In genomic region chr11:26719289-26719688, GRCh38 we compare ENCODE assay signal across 15 cellular contexts. TPM values are rescaled to one million over a fixed set of nuclear protein-coding genes. Genes with fewer than 3 reads are reported as not detected.
DNase-seq lines count a peak whose midpoint lies in the region; ATAC-seq, FAIRE-seq and TF ChIP-seq lines count a peak whose summit lies in the region.
"Had no signal": no experiment of that assay in that cellular context is flagged by ENCODE, and none has a peak within 500 bp of the region (broad histone marks: within the 10 kb centered on the region; RNA-seq: fewer than 3 reads in every experiment).

No MANE protein-coding gene starts in this region.

- no peak overlapping the region for H3K14ac ChIP-seq in H1 (ENCODE audit: insufficient read length)

- ATAC-seq in GM23338 (peak; percentile 40), HG03457 (IDR thresholded peaks at IDR 0.05; ENCODE audit: unreplicated experiment) (no peak)
- ATAC-seq: A549 had no signal

- CTCF ChIA-PET in H1 (lab: Charles Lee; ENCODE audit: partially characterized antibody): interaction anchor here (1.0 to 1.5 kb wide), 2 partner anchors 74 to 440 kb away, joined by 3 to 4 read pairs; no protein-coding TSS in a partner anchor

- H3K18ac ChIP-seq in H1 (ENCODE audit: extremely low read depth, low read length): no peak overlapping the region
- H3K18ac ChIP-seq in mesendoderm (ENCODE audit: low read length): no peak overlapping the region

- no peaks in the 10 kb centered on the region for H3K4me1 Mint-ChIP-seq in GM23338

- no peak for FAIRE-seq in H1 (lab: Jason Lieb, UNC)
- FAIRE-seq: A549, GM19239, H54 had no signal

- no peak overlapping the region for H3K56ac ChIP-seq in H1 (replicated peaks; ENCODE audit: insufficient read length, low read depth, low read length)
- H3K56ac ChIP-seq in mesendoderm (ENCODE audit: low read length): no peak overlapping the region

- TF ChIP-seq CTCF in GM23338 (conservative IDR thresholded peaks at IDR 0.05; ENCODE audit: low read depth in 2 of 2) (peak in 1 of 2 experiments; percentile 14; a peak in 2 of 4 replicates), Loucy (conservative IDR thresholded peaks at IDR 0.05; ENCODE audit: low read length) (0 out of 2 replicates have a peak, but pooled peaks have one; percentile 14), H1 (IDR thresholded peaks at IDR 0.05; ENCODE audit: control extremely low read depth in 1 of 3, insufficient read depth in 1 of 3, low read depth in 1 of 3, low read length in 3 of 3) (peak in 1 of 3 experiments; percentile 16; a peak in 1 of 4 replicates)

- H3K23me2 ChIP-seq in H1 (ENCODE audit: low read depth, low read length): no peaks in the 10 kb centered on the region

- no peak overlapping the region for H2BK20ac ChIP-seq in H1 (ENCODE audit: low read length)

- H3K27ac ChIP-seq in GM23338 (ENCODE audit: low read depth) (no peak overlapping the region), H1 (ENCODE audit: low read depth, low read length) (no peak overlapping the region), mesendoderm (ENCODE audit: low read depth, low read length) (no peak overlapping the region)
- H3K27ac ChIP-seq: A549, BLaER1, HL-60 had no signal

- H3K9me3 Mint-ChIP-seq in GM23338: no peaks in the 10 kb centered on the region

- no peak overlapping the region for H3K27ac Mint-ChIP-seq in GM23338

- no peak overlapping the region for H3K4ac ChIP-seq in H1 (replicated peaks; ENCODE audit: insufficient read length, low read depth, low read length)
- H3K4ac ChIP-seq in mesendoderm (ENCODE audit: low read depth, low read length): no peak overlapping the region

- no peaks in the 10 kb centered on the region for H3K27me3 ChIP-seq in GM23338 (ENCODE audit: insufficient read depth)
- no peaks in the 10 kb centered on the region for H3K27me3 ChIP-seq in Loucy (ENCODE audit: insufficient read depth, low read length, poor library complexity, severe bottlenecking)
- peaks cover 0 to 1% (median 0%) of the 10 kb centered on the region in 4 experiments; a peak in 1 of 7 replicates for H3K27me3 ChIP-seq in H1 (replicated peaks in 1 of 4; ENCODE audit: control insufficient read depth in 3 of 4, extremely low read depth in 1 of 4, insufficient read depth in 3 of 4, low read length in 3 of 4)
- H3K27me3 ChIP-seq in mesendoderm (ENCODE audit: insufficient read depth, low read length, poor library complexity): no peaks in the 10 kb centered on the region
- H3K27me3 ChIP-seq: BLaER1 had no signal

- no peak overlapping the region for H2BK15ac ChIP-seq in H1 (ENCODE audit: low read length)
- no peak overlapping the region for H2BK15ac ChIP-seq in mesendoderm (replicated peaks; ENCODE audit: low read depth)

- no peaks in the 10 kb centered on the region for H3K36me3 ChIP-seq in GM23338 (ENCODE audit: insufficient read depth)
- H3K36me3 ChIP-seq in Loucy (ENCODE audit: insufficient read depth, low read length): no peaks in the 10 kb centered on the region
- H3K36me3 ChIP-seq in H1 (ENCODE audit: control insufficient read depth in 2 of 4, insufficient read depth in 4 of 4, low read length in 3 of 4): no peaks in the 10 kb centered on the region
- H3K36me3 ChIP-seq in mesendoderm (ENCODE audit: control insufficient read depth, insufficient read depth, low read length): no peaks in the 10 kb centered on the region
- H3K36me3 ChIP-seq: BLaER1 had no signal

- no peak overlapping the region for H4K91ac ChIP-seq in H1 (replicated peaks; ENCODE audit: insufficient read length, low read length)

- WGBS in H1 (ENCODE audit: extremely low coverage in 1 of 2, insufficient coverage in 1 of 2, insufficient read length in 1 of 2, insufficient replicate concordance in 2 of 2, low coverage in 1 of 2, low lambda C conversion rate in 2 of 2, missing lambda C conversion rate in 1 of 2), 2 experiments: 91% methylated on average over 1 of the region's 1 CpG; no CpG with 5 or more reads in 1 of the 2 experiments
- WGBS in mesendoderm (ENCODE audit: extremely low coverage, insufficient coverage, low lambda C conversion rate): no CpG with 5 or more reads among the region's 1 CpG

- H2BK5ac ChIP-seq in H1 (ENCODE audit: low read depth, low read length) (no peak overlapping the region), mesendoderm (ENCODE audit: low read length) (no peak overlapping the region)

- H2BK12ac ChIP-seq in H1 (ENCODE audit: low read depth, low read length): no peak overlapping the region

- H4K20me1 ChIP-seq in GM23338 (replicated peaks; ENCODE audit: insufficient read depth): no peaks in the 10 kb centered on the region
- no peaks in the 10 kb centered on the region for H4K20me1 ChIP-seq in Loucy (ENCODE audit: insufficient read depth, low read length, poor library complexity, severe bottlenecking)
- no peaks in the 10 kb centered on the region for H4K20me1 ChIP-seq in H1 (replicated peaks in 1 of 2; ENCODE audit: control insufficient read depth in 1 of 2, insufficient read depth in 2 of 2, low read length in 2 of 2)
- H4K20me1 ChIP-seq: BLaER1 had no signal

- no peaks in the 10 kb centered on the region for H3K79me1 ChIP-seq in H1 (ENCODE audit: low read depth, low read length)
- no peaks in the 10 kb centered on the region for H3K79me1 ChIP-seq in mesendoderm (ENCODE audit: low read length)

- H3K4me3 ChIP-seq in GM23338 (no peak overlapping the region), Loucy (ENCODE audit: low read length, poor library complexity, severe bottlenecking) (no peak overlapping the region), H1 (ENCODE audit: extremely low read depth in 1 of 4, insufficient read depth in 2 of 4, low read depth in 3 of 4, low read length in 4 of 4) (no peak overlapping the region), mesendoderm (ENCODE audit: low read length) (no peak overlapping the region)
- H3K4me3 ChIP-seq: A549, BLaER1 had no signal

- H3K9me3 ChIP-seq in Loucy (ENCODE audit: insufficient read depth, low read depth, low read length) (no peaks in the 10 kb centered on the region), H1 (ENCODE audit: insufficient read depth in 2 of 2, low read depth in 1 of 2, low read length in 1 of 2) (no peaks in the 10 kb centered on the region)
- H3K9me3 ChIP-seq: A549, BLaER1 had no signal

- H3K79me2 ChIP-seq in GM23338 (replicated peaks; ENCODE audit: insufficient read depth): no peaks in the 10 kb centered on the region
- no peaks in the 10 kb centered on the region for H3K79me2 ChIP-seq in Loucy (ENCODE audit: insufficient read depth, low read length)
- H3K79me2 ChIP-seq in H1 (ENCODE audit: control insufficient read depth in 1 of 2, insufficient read depth in 2 of 2, low read length in 2 of 2): no peaks in the 10 kb centered on the region
- H3K79me2 ChIP-seq in mesendoderm (ENCODE audit: control insufficient read depth, insufficient read depth, low read length): no peaks in the 10 kb centered on the region

- no peak overlapping the region for H2AFZ ChIP-seq in GM23338
- no peak overlapping the region for H2AFZ ChIP-seq in Loucy (ENCODE audit: low read length)
- H2AFZ ChIP-seq in H1 (ENCODE audit: low read length): no peak overlapping the region

- H4K8ac ChIP-seq in H1 (ENCODE audit: extremely low read depth, insufficient read depth, low read length): no peak overlapping the region
- no peak overlapping the region for H4K8ac ChIP-seq in mesendoderm (ENCODE audit: low read depth, low read length)

- TF ChIP-seq EP300 in H1 (IDR thresholded peaks at IDR 0.05; ENCODE audit: borderline replicate concordance in 1 of 2, low read depth in 2 of 2, low read length in 2 of 2): no peak

- no peak for TF ChIP-seq POLR2A in H1 (IDR thresholded peaks at IDR 0.05; ENCODE audit: control extremely low read depth in 1 of 2, low read depth in 2 of 2, low read length in 2 of 2)

- H2AK5ac ChIP-seq in H1 (ENCODE audit: low read depth, low read length): no peak overlapping the region
- H2AK5ac ChIP-seq in mesendoderm (ENCODE audit: low read length): no peak overlapping the region

- H3K9me2 ChIP-seq in GM23338 (ENCODE audit: insufficient read depth) (no peaks in the 10 kb centered on the region), Loucy (replicated peaks; ENCODE audit: low read depth, low read length) (no peaks in the 10 kb centered on the region)

- no peak overlapping the region for H3K4me2 ChIP-seq in GM23338
- no peak overlapping the region for H3K4me2 ChIP-seq in Loucy (ENCODE audit: low read depth, low read length, poor library complexity, severe bottlenecking)
- no peak overlapping the region for H3K4me2 ChIP-seq in H1 (ENCODE audit: insufficient read depth in 1 of 2, low read depth in 2 of 2, low read length in 2 of 2)
- H3K4me2 ChIP-seq in mesendoderm (ENCODE audit: low read length): no peak overlapping the region
- H3K4me2 ChIP-seq: A549, BLaER1 had no signal

- H2BK120ac ChIP-seq in H1 (replicated peaks; ENCODE audit: low read depth, low read length) (no peak overlapping the region), mesendoderm (ENCODE audit: low read depth, low read length) (no peak overlapping the region)

- no peak overlapping the region for H3K4me3 Mint-ChIP-seq in GM23338

- no peaks in the 10 kb centered on the region for H3K4me1 ChIP-seq in GM23338 (ENCODE audit: insufficient read depth)
- H3K4me1 ChIP-seq in Loucy (ENCODE audit: insufficient read depth, low read length, poor library complexity, severe bottlenecking): no peaks in the 10 kb centered on the region
- no peaks in the 10 kb centered on the region for H3K4me1 ChIP-seq in H1 (replicated peaks in 1 of 4; ENCODE audit: control insufficient read depth in 3 of 4, insufficient read depth in 4 of 4, low read length in 3 of 4)
- H3K4me1 ChIP-seq in mesendoderm (ENCODE audit: control insufficient read depth, low read depth, low read length): no peaks in the 10 kb centered on the region
- H3K4me1 ChIP-seq: A549, BLaER1 had no signal

- H4K5ac ChIP-seq in H1 (ENCODE audit: insufficient read length, low read depth, low read length) (no peak overlapping the region), mesendoderm (ENCODE audit: low read length) (no peak overlapping the region)

- no peaks in the 10 kb centered on the region for H3K27me3 Mint-ChIP-seq in GM23338 (ENCODE audit: insufficient read depth, low read depth, poor library complexity)

- DNase-seq in GM23338 (ENCODE audit: low spot score) (no peak), H1 (ENCODE audit: low read depth in 1 of 2, low spot score in 2 of 2) (no peak), mesendoderm (peak; percentile 54), AG20443 (ENCODE audit: low spot score) (no peak)
- no peak for DNase-seq in activated CD4-positive, CD25-positive, alpha-beta regulatory T cell (lab: John Stamatoyannopoulos, UW)
- DNase-seq: AML-193, DMS53, GF-D8 had no signal

- H3K36me3 Mint-ChIP-seq in GM23338 (ENCODE audit: low read depth): no peaks in the 10 kb centered on the region

- POLR2A ChIA-PET in H1 (lab: Charles Lee; ENCODE audit: partially characterized antibody): no interaction called here

- peak; percentile 6 to 32; a peak in 1 of 4 replicates for TF ChIP-seq RAD21 in H1 (IDR thresholded peaks at IDR 0.05 in 1 of 2, conservative IDR thresholded peaks at IDR 0.05 in 1 of 2; ENCODE audit: low read depth in 2 of 2, low read length in 2 of 2)

- no peak overlapping the region for H3K23ac ChIP-seq in H1 (ENCODE audit: insufficient read length)
- no peak overlapping the region for H3K23ac ChIP-seq in mesendoderm (ENCODE audit: low read length)

- H3K9ac ChIP-seq in Loucy (ENCODE audit: low read depth, low read length, poor library complexity, severe bottlenecking): no peak overlapping the region
- no peak overlapping the region for H3K9ac ChIP-seq in H1 (replicated peaks in 1 of 4; ENCODE audit: extremely low read depth in 1 of 4, low read depth in 3 of 4, low read length in 3 of 4)
- no peak overlapping the region for H3K9ac ChIP-seq in mesendoderm (ENCODE audit: low read length)
- H3K9ac ChIP-seq: BLaER1 had no signal

- H3F3A ChIP-seq in GM23338 (replicated peaks; ENCODE audit: low read depth) (no peaks in the 10 kb centered on the region), Loucy (ENCODE audit: low read depth) (no peaks in the 10 kb centered on the region)

RNA-seq across cellular contexts. Expression of gene SLC5A12, which starts 2.6 kb away (rescaled TPM):
- total RNA-seq in GM23338 (2014; rRNA removed; shearing (Covaris generic)): 1.4 and 3.7 TPM in 2 replicates
- polyA plus RNA-seq in GM23338 (2016; fragmentation: Nextera tagmentation; extraction: Ambion mirVana) (0.38 and 0.60 TPM in 2 replicates), H1 (2011; rRNA removed) (0.96 and 1.3 TPM in 2 replicates)
- 1.4 and 1.5 TPM in 2 replicates for total RNA-seq in H1 (2021; fragmentation: NEBNext Ultra II Directional; extraction: Animal tissue kit (Norgen Biotek cat#: 25700))
- polyA plus RNA-seq in H1 (2011; cell fraction: cytosol; rRNA removed): 1.2 TPM
- polyA plus RNA-seq in H1 (2011; cell fraction: nucleus; rRNA removed): 2.3 TPM
- polyA plus RNA-seq in H1 (2012, experiment 1 of 2): 0.51 to 1.3 TPM (median 0.97 TPM) in 4 replicates
- polyA plus RNA-seq in H1 (2012, experiment 2 of 2): 0.09 TPM
- polyA plus RNA-seq in H1 (2013, experiment 1 of 2): 1.1 TPM
- polyA plus RNA-seq in H1 (2013, experiment 2 of 2): 1.0 TPM
- 3.0 and 3.3 TPM in 2 replicates for polyA minus RNA-seq in H1 (2011; rRNA and poly(A)+ RNA removed)
- polyA minus RNA-seq in H1 (2011; cell fraction: cytosol; rRNA and poly(A)+ RNA removed): 0.37 TPM
- polyA minus RNA-seq in H1 (2011; cell fraction: nucleus; rRNA and poly(A)+ RNA removed): 5.5 TPM
- polyA plus RNA-seq in mesendoderm (2013, experiment 1 of 2): 0.13 TPM
- polyA plus RNA-seq in mesendoderm (2013, experiment 2 of 2): 0.14 TPM
- polyA plus RNA-seq: A549 had no signal
